1 cellular context compared by ENCODE assay signal in genomic region chr15:31326729-31327673, GRCh38.
TF ChIP-seq lines count a peak whose summit lies in the region.

Gene KLF13, plus strand, starts transcription at chr15:31326835. Its CDS starts 378 bp downstream, at chr15:31327213.

TF ChIP-seq in K562, 482 proteins besides CTCF, POLR2A, EP300 and RAD21 (continued from another document):
- TF ChIP-seq ZNF175 (CRISPR knock-in tag; IDR thresholded peaks at IDR 0.05; ENCODE audit: low read depth) (0 out of 2 replicates have a peak, but pooled peaks have one; percentile 7), STAT5A (IDR thresholded peaks at IDR 0.05; ENCODE audit: borderline replicate concordance, low read length) (no peak), PCBP2 (IDR thresholded peaks at IDR 0.05; ENCODE audit: low read depth, low read length, poor library complexity, severe bottlenecking) (no peak), ZBTB9 (CRISPR knock-in tag; IDR thresholded peaks at IDR 0.05) (0 out of 2 replicates have a peak, but pooled peaks have one; percentile 54), E2F3 (CRISPR knock-in tag; IDR thresholded peaks at IDR 0.05) (peak; percentile 23; the same call in 1 of the 2 replicates), POLR2G (IDR thresholded peaks at IDR 0.05; ENCODE audit: low read depth, low read length) (peak; percentile 19), SAFB (IDR thresholded peaks at IDR 0.05; ENCODE audit: borderline replicate concordance, low read depth, low read length) (peak; percentile 50; the same call in 1 of the 2 replicates), SIN3A (IDR thresholded peaks at IDR 0.05; ENCODE audit: borderline replicate concordance in 2 of 2, control insufficient read depth in 1 of 2, low read depth in 2 of 2, low read length in 2 of 2) (0 out of 4 replicates have a peak, but pooled peaks of 1 of the 2 experiments have one; percentile 63), L3MBTL2 (IDR thresholded peaks at IDR 0.05) (peak; percentile 66), SETDB1 (IDR thresholded peaks at IDR 0.05; ENCODE audit: low read length) (no peak), SAP30 (IDR thresholded peaks at IDR 0.05; ENCODE audit: borderline replicate concordance, insufficient read depth, low read depth, low read length, poor library complexity, severe bottlenecking) (peak; percentile 42), GATAD2B (IDR thresholded peaks at IDR 0.05; ENCODE audit: borderline replicate concordance) (peak; percentile 20; the same call in 1 of the 2 replicates), POLR2B (IDR thresholded peaks at IDR 0.05; ENCODE audit: low read depth, partially characterized antibody) (no peak), CHD1 (IDR thresholded peaks at IDR 0.05; ENCODE audit: low read length) (peak; percentile 40), KDM5B (IDR thresholded peaks at IDR 0.05; ENCODE audit: insufficient replicate concordance, low read depth, low read length) (peak; percentile 18), ZNF644 (tag; IDR thresholded peaks at IDR 0.05; ENCODE audit: low read depth) (peak; percentile 82; the same call in 1 of the 2 replicates), SMARCC2 (IDR thresholded peaks at IDR 0.05; ENCODE audit: low read depth) (no peak), DPF2 (IDR thresholded peaks at IDR 0.05) (no peak), HMGXB4 (CRISPR knock-in tag; IDR thresholded peaks at IDR 0.05) (0 out of 2 replicates have a peak, but pooled peaks have one; percentile 12), ZNF407 (IDR thresholded peaks at IDR 0.05; ENCODE audit: low read depth) (no peak), PHF8 (IDR thresholded peaks at IDR 0.05; ENCODE audit: borderline replicate concordance, low read length) (peak; percentile 42; the same call in 1 of the 2 replicates), SIX5 (IDR thresholded peaks at IDR 0.05; ENCODE audit: borderline replicate concordance in 1 of 2, insufficient read depth in 1 of 2, low read depth in 1 of 2, low read length in 2 of 2) (no peak), ZFX (CRISPR knock-in tag; IDR thresholded peaks at IDR 0.05) (peak; percentile 51), CTBP1 (IDR thresholded peaks at IDR 0.05; ENCODE audit: borderline replicate concordance) (peak; percentile 71; the same call in 1 of the 2 replicates), YY1 (IDR thresholded peaks at IDR 0.05; ENCODE audit: borderline replicate concordance in 1 of 3, control insufficient read depth in 1 of 3, extremely low read depth in 1 of 3, insufficient read depth in 3 of 3, insufficient read length in 1 of 3, insufficient replicate concordance in 2 of 3, low read depth in 1 of 3, low read length in 2 of 3) (peak in 1 of 3 experiments; percentile 40), ILF3 (IDR thresholded peaks at IDR 0.05; ENCODE audit: borderline replicate concordance) (no peak), NR2C2 (CRISPR knock-in tag; IDR thresholded peaks at IDR 0.05) (no peak), NR2C2 (tag; IDR thresholded peaks at IDR 0.05) (0 out of 2 replicates have a peak, but pooled peaks have one; percentile 8), CREB1 (IDR thresholded peaks at IDR 0.05) (0 out of 2 replicates have a peak, but pooled peaks have one; percentile 55), CREB1 (CRISPR knock-in tag; IDR thresholded peaks at IDR 0.05) (no peak)
- TF ChIP-seq, protein P1, sequence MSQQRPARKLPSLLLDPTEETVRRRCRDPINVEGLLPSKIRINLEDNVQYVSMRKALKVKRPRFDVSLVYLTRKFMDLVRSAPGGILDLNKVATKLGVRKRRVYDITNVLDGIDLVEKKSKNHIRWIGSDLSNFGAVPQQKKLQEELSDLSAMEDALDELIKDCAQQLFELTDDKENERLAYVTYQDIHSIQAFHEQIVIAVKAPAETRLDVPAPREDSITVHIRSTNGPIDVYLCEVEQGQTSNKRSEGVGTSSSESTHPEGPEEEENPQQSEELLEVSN (IDR thresholded peaks at IDR 0.05; ENCODE audit: borderline replicate concordance in 1 of 2, extremely low read depth in 1 of 2, insufficient read depth in 1 of 2, insufficient read length in 1 of 2, low read depth in 1 of 2, low read length in 1 of 2, poor library complexity in 1 of 2, severe bottlenecking in 1 of 2): peak; percentile 31 to 82
- TF ChIP-seq, protein P2, sequence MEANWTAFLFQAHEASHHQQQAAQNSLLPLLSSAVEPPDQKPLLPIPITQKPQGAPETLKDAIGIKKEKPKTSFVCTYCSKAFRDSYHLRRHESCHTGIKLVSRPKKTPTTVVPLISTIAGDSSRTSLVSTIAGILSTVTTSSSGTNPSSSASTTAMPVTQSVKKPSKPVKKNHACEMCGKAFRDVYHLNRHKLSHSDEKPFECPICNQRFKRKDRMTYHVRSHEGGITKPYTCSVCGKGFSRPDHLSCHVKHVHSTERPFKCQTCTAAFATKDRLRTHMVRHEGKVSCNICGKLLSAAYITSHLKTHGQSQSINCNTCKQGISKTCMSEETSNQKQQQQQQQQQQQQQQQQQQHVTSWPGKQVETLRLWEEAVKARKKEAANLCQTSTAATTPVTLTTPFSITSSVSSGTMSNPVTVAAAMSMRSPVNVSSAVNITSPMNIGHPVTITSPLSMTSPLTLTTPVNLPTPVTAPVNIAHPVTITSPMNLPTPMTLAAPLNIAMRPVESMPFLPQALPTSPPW (CRISPR knock-in tag; IDR thresholded peaks at IDR 0.05): peak; percentile 15; the same call in 1 of the 2 replicates
- TF ChIP-seq, protein P3, sequence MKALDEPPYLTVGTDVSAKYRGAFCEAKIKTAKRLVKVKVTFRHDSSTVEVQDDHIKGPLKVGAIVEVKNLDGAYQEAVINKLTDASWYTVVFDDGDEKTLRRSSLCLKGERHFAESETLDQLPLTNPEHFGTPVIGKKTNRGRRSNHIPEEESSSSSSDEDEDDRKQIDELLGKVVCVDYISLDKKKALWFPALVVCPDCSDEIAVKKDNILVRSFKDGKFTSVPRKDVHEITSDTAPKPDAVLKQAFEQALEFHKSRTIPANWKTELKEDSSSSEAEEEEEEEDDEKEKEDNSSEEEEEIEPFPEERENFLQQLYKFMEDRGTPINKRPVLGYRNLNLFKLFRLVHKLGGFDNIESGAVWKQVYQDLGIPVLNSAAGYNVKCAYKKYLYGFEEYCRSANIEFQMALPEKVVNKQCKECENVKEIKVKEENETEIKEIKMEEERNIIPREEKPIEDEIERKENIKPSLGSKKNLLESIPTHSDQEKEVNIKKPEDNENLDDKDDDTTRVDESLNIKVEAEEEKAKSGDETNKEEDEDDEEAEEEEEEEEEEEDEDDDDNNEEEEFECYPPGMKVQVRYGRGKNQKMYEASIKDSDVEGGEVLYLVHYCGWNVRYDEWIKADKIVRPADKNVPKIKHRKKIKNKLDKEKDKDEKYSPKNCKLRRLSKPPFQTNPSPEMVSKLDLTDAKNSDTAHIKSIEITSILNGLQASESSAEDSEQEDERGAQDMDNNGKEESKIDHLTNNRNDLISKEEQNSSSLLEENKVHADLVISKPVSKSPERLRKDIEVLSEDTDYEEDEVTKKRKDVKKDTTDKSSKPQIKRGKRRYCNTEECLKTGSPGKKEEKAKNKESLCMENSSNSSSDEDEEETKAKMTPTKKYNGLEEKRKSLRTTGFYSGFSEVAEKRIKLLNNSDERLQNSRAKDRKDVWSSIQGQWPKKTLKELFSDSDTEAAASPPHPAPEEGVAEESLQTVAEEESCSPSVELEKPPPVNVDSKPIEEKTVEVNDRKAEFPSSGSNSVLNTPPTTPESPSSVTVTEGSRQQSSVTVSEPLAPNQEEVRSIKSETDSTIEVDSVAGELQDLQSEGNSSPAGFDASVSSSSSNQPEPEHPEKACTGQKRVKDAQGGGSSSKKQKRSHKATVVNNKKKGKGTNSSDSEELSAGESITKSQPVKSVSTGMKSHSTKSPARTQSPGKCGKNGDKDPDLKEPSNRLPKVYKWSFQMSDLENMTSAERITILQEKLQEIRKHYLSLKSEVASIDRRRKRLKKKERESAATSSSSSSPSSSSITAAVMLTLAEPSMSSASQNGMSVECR (CRISPR knock-in tag; IDR thresholded peaks at IDR 0.05): no peak
